Comparison of ENCODE assay signal across 1 cellular context in the genomic region with DNA sequence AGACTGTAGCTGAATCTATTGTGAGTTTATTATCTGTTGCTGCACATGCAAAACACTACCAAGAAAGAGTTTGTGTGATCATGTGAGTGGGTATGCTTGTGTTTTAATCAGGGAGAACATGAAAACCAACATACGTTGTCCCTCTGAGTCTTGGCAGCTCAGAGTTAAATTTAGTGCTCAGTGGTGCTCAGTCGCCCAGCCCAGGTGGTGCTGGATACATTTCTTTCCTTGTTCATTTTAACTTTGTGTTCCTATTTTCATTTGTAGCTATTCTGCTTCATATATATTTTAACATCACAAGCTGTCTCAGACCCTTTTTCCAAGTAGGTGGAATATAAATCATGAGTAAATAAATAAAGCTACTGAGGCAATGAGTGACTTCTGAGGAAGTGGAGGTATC.
TF ChIP-seq lines count a peak whose summit lies in the region.

No MANE protein-coding gene starts in this region.

TF ChIP-seq in H1, 55 proteins besides CTCF, POLR2A, EP300 and RAD21 (continued from another document):
- TF ChIP-seq JUN (IDR thresholded peaks at IDR 0.05; ENCODE audit: low read depth, low read length) (no peak), NANOG (IDR thresholded peaks at IDR 0.05; ENCODE audit: insufficient read depth, low read depth, low read length, poor library complexity, severe bottlenecking) (no peak), KDM1A (IDR thresholded peaks at IDR 0.05; ENCODE audit: borderline replicate concordance, low read length) (no peak), TAF7 (optimal IDR thresholded peaks at IDR 0.05; ENCODE audit: borderline replicate concordance, low read depth, low read length) (no peak), GABPA (IDR thresholded peaks at IDR 0.05; ENCODE audit: borderline replicate concordance, insufficient read depth, low read length) (no peak), ZNF274 (IDR thresholded peaks at IDR 0.05; ENCODE audit: borderline replicate concordance, extremely low read depth, low read length) (no peak), TBP (IDR thresholded peaks at IDR 0.05; ENCODE audit: low read depth, low read length) (no peak), SRF (IDR thresholded peaks at IDR 0.05; ENCODE audit: low read depth, low read length) (no peak), CTBP2 (IDR thresholded peaks at IDR 0.05; ENCODE audit: borderline replicate concordance, insufficient read depth, insufficient read length, low read length) (no peak), HDAC6 (IDR thresholded peaks at IDR 0.05; ENCODE audit: low read depth, low read length) (no peak)
- TF ChIP-seq, protein P1, sequence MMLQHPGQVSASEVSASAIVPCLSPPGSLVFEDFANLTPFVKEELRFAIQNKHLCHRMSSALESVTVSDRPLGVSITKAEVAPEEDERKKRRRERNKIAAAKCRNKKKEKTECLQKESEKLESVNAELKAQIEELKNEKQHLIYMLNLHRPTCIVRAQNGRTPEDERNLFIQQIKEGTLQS (IDR thresholded peaks at IDR 0.05; ENCODE audit: insufficient read depth, low read depth, low read length) = no peak
- TF ChIP-seq, protein P2, sequence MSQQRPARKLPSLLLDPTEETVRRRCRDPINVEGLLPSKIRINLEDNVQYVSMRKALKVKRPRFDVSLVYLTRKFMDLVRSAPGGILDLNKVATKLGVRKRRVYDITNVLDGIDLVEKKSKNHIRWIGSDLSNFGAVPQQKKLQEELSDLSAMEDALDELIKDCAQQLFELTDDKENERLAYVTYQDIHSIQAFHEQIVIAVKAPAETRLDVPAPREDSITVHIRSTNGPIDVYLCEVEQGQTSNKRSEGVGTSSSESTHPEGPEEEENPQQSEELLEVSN (IDR thresholded peaks at IDR 0.05) = no peak
- TF ChIP-seq, protein P3, sequence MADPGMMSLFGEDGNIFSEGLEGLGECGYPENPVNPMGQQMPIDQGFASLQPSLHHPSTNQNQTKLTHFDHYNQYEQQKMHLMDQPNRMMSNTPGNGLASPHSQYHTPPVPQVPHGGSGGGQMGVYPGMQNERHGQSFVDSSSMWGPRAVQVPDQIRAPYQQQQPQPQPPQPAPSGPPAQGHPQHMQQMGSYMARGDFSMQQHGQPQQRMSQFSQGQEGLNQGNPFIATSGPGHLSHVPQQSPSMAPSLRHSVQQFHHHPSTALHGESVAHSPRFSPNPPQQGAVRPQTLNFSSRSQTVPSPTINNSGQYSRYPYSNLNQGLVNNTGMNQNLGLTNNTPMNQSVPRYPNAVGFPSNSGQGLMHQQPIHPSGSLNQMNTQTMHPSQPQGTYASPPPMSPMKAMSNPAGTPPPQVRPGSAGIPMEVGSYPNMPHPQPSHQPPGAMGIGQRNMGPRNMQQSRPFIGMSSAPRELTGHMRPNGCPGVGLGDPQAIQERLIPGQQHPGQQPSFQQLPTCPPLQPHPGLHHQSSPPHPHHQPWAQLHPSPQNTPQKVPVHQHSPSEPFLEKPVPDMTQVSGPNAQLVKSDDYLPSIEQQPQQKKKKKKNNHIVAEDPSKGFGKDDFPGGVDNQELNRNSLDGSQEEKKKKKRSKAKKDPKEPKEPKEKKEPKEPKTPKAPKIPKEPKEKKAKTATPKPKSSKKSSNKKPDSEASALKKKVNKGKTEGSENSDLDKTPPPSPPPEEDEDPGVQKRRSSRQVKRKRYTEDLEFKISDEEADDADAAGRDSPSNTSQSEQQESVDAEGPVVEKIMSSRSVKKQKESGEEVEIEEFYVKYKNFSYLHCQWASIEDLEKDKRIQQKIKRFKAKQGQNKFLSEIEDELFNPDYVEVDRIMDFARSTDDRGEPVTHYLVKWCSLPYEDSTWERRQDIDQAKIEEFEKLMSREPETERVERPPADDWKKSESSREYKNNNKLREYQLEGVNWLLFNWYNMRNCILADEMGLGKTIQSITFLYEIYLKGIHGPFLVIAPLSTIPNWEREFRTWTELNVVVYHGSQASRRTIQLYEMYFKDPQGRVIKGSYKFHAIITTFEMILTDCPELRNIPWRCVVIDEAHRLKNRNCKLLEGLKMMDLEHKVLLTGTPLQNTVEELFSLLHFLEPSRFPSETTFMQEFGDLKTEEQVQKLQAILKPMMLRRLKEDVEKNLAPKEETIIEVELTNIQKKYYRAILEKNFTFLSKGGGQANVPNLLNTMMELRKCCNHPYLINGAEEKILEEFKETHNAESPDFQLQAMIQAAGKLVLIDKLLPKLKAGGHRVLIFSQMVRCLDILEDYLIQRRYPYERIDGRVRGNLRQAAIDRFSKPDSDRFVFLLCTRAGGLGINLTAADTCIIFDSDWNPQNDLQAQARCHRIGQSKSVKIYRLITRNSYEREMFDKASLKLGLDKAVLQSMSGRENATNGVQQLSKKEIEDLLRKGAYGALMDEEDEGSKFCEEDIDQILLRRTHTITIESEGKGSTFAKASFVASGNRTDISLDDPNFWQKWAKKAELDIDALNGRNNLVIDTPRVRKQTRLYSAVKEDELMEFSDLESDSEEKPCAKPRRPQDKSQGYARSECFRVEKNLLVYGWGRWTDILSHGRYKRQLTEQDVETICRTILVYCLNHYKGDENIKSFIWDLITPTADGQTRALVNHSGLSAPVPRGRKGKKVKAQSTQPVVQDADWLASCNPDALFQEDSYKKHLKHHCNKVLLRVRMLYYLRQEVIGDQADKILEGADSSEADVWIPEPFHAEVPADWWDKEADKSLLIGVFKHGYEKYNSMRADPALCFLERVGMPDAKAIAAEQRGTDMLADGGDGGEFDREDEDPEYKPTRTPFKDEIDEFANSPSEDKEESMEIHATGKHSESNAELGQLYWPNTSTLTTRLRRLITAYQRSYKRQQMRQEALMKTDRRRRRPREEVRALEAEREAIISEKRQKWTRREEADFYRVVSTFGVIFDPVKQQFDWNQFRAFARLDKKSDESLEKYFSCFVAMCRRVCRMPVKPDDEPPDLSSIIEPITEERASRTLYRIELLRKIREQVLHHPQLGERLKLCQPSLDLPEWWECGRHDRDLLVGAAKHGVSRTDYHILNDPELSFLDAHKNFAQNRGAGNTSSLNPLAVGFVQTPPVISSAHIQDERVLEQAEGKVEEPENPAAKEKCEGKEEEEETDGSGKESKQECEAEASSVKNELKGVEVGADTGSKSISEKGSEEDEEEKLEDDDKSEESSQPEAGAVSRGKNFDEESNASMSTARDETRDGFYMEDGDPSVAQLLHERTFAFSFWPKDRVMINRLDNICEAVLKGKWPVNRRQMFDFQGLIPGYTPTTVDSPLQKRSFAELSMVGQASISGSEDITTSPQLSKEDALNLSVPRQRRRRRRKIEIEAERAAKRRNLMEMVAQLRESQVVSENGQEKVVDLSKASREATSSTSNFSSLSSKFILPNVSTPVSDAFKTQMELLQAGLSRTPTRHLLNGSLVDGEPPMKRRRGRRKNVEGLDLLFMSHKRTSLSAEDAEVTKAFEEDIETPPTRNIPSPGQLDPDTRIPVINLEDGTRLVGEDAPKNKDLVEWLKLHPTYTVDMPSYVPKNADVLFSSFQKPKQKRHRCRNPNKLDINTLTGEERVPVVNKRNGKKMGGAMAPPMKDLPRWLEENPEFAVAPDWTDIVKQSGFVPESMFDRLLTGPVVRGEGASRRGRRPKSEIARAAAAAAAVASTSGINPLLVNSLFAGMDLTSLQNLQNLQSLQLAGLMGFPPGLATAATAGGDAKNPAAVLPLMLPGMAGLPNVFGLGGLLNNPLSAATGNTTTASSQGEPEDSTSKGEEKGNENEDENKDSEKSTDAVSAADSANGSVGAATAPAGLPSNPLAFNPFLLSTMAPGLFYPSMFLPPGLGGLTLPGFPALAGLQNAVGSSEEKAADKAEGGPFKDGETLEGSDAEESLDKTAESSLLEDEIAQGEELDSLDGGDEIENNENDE (IDR thresholded peaks at IDR 0.05; ENCODE audit: insufficient replicate concordance, low read length) = no peak
